Comparison of ENCODE assay signal across 9 cellular contexts in the genomic region with DNA sequence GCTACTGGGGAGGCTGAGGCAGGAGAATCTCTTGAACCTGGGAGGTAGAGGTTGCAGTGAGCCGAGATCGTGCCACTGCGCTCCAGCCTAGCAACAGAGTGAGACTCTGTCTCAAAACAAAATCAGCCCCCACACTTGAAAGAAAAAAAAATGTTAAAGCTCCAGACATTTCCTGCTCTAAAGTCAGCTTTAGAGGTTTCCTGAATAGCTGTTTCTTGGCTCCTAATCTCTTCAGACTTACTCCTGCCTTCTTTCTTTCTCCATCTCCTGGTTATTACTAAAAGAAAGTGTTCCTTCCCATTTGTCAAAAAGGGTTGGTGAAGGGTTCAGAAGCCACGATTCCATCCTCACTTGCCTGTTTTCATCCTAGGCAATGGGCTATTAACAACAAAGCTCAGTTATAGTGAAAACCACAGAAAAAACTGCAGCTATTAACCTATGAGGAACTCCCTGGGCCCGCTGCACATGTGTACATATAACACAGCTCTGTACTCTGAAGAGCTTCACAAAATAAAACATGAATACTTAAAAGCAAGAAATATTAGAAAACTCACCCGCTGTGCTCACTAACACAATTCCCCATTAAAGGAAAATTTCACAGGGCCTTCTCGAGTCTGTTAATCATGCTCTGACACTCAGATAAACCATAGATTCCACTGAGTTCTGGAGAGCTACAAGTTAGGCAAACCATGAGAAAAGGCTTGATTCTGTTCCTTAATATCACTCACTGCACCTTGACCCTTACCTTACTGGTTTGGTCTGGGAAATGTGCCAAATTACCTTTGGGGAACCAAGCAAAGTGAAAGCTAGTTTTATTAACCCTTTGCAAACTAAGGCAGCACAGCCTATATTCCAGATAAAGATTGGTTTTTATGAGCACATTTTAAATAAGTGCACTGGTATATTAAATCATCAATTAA.
DNase-seq lines count a peak whose midpoint lies in the region; ATAC-seq, FAIRE-seq and TF ChIP-seq lines count a peak whose summit lies in the region.
"Had no signal": no experiment of that assay in that cellular context is flagged by ENCODE, and none has a peak within 500 bp of the region (broad histone marks: within the 10 kb centered on the region; RNA-seq: fewer than 3 reads in every experiment).

No MANE protein-coding gene starts in this region.

- ATAC-seq in GM18505 (IDR thresholded peaks at IDR 0.05; ENCODE audit: unreplicated experiment) (no peak), GM18858 (IDR thresholded peaks at IDR 0.05; ENCODE audit: unreplicated experiment) (no peak)

- 16 to 30% (median 17%) methylated on average over 7 of the region's 7 CpGs for WGBS in small intestine, 3 donors
- WGBS in esophagus muscularis mucosa, result 53% methylated on average over 7 of the region's 7 CpGs

- peak overlapping the region; percentile 71 to 76 for H3K27ac ChIP-seq in small intestine (ENCODE audit: low read depth in 1 of 2, low read length in 1 of 2)
- H3K27ac ChIP-seq in esophagus muscularis mucosa (replicated peaks in 1 of 4), result no peak overlapping the region

- peaks cover 6% of the 10 kb centered on the region for H3K4me1 ChIP-seq in endocrine pancreas (ENCODE audit: control insufficient read depth, insufficient read depth, low read length)
- peaks cover 0 to 6% of the 10 kb centered on the region in 2 donors for H3K4me1 ChIP-seq in small intestine (ENCODE audit: control insufficient read depth in 2 of 2, insufficient read depth in 1 of 2, low read depth in 1 of 2, low read length in 1 of 2)
- peaks cover 9 to 18% (median 13%) of the 10 kb centered on the region in 4 donors for H3K4me1 ChIP-seq in esophagus muscularis mucosa

- DNase-seq in SIG-M5 treated with dmso at 0.1 percent for 504 hours (lab: John Stamatoyannopoulos, UW; ENCODE audit: unreplicated experiment) (peak; percentile 6), SIG-M5 (lab: John Stamatoyannopoulos, UW) (no peak), NCI-H2227 treated with DMSO at 0.1 percent for 48 hours (lab: John Stamatoyannopoulos, UW) (peak; percentile 14), small intestine (peak; percentile 96), esophagus muscularis mucosa (ENCODE audit: extremely low spot score) (no peak)
- DNase-seq: T-helper 1 cell had no signal

- TF ChIP-seq CTCF in esophagus muscularis mucosa (IDR thresholded peaks at IDR 0.05), result no peak

- intact Hi-C loops in esophagus muscularis mucosa (cut with DNase I), result no loop called here

- H3K9me3 ChIP-seq in endocrine pancreas (ENCODE audit: control insufficient read depth, low read length) (no peaks in the 10 kb centered on the region), small intestine (ENCODE audit: control insufficient read depth, low read depth) (no peaks in the 10 kb centered on the region), esophagus muscularis mucosa (no peaks in the 10 kb centered on the region)

- no peak overlapping the region for H3K9ac ChIP-seq in endocrine pancreas (ENCODE audit: control insufficient read depth, insufficient read depth, low read length)

- H3K27me3 ChIP-seq in endocrine pancreas (ENCODE audit: control insufficient read depth, insufficient read depth, low read length), result no peaks in the 10 kb centered on the region
- no peaks in the 10 kb centered on the region for H3K27me3 ChIP-seq in small intestine (ENCODE audit: control insufficient read depth in 2 of 2, insufficient read depth in 2 of 2, low read length in 2 of 2)
- no peaks in the 10 kb centered on the region for H3K27me3 ChIP-seq in esophagus muscularis mucosa

- H3K36me3 ChIP-seq in endocrine pancreas (ENCODE audit: control insufficient read depth, insufficient read depth, low read length) (no peaks in the 10 kb centered on the region), small intestine (ENCODE audit: control insufficient read depth in 2 of 2, insufficient read depth in 2 of 2, low read length in 2 of 2) (peaks cover 0 to 8% of the 10 kb centered on the region in 2 donors), esophagus muscularis mucosa (peaks cover 9 to 27% (median 22%) of the 10 kb centered on the region in 4 donors)

- TF ChIP-seq POLR2A in esophagus muscularis mucosa (IDR thresholded peaks at IDR 0.05; ENCODE audit: low read depth), result no peak
- TF ChIP-seq POLR2A in GM18505 (IDR thresholded peaks at IDR 0.05; ENCODE audit: borderline replicate concordance, extremely low read depth, insufficient read depth, insufficient read length), result no peak

- H3K4me3 ChIP-seq in endocrine pancreas (ENCODE audit: control insufficient read depth, insufficient read depth, low read length), result peak overlapping the region; percentile 8
- H3K4me3 ChIP-seq in small intestine (ENCODE audit: low read depth in 1 of 2, low read length in 2 of 2), result peak overlapping the region in 1 of 2 donors; percentile 56
- H3K4me3 ChIP-seq in esophagus muscularis mucosa, result no peak overlapping the region

- TF ChIP-seq EP300 in esophagus muscularis mucosa (IDR thresholded peaks at IDR 0.05), result no peak

- peak; percentile 70 for FAIRE-seq in small intestine (lab: Jason Lieb, UNC)

Comparison
In these comparisons a context has a peak if more than half of its experiments do, and no peak if none do; other contexts are left out.
1. DNase-seq: peak in SIG-M5 treated with dmso at 0.1 percent for 504 hours (single experiment), NCI-H2227 treated with DMSO at 0.1 percent for 48 hours (single experiment) and small intestine (single experiment); none in SIG-M5 (single experiment) and esophagus muscularis mucosa (single experiment).
2. H3K27ac ChIP-seq: peak in small intestine (2 of 2); none in esophagus muscularis mucosa (0 of 4).